ENCODE assay signal across 9 cellular contexts in genomic region chr18:3380384-3380961, GRCh38.
DNase-seq lines count a peak whose midpoint lies in the region; ATAC-seq and TF ChIP-seq lines count a peak whose summit lies in the region.
"Had no signal": no experiment of that assay in that cellular context is flagged by ENCODE, and none has a peak within 500 bp of the region (broad histone marks: within the 10 kb centered on the region; RNA-seq: fewer than 3 reads in every experiment).

No MANE protein-coding gene starts in this region.

- H3K4me3 ChIP-seq in brain microvascular endothelial cell (ENCODE audit: low read depth, low read length) (no peak overlapping the region), osteoblast (ENCODE audit: insufficient read depth, low read length) (no peak overlapping the region)

- H3K4me1 ChIP-seq in osteoblast (ENCODE audit: insufficient read depth, low read length), result peaks cover 5% of the 10 kb centered on the region

- no peaks in the 10 kb centered on the region for H3K27me3 ChIP-seq in brain microvascular endothelial cell (replicated peaks)
- H3K27me3 ChIP-seq in osteoblast (ENCODE audit: insufficient read depth, low read length), result no peaks in the 10 kb centered on the region
- H3K27me3 ChIP-seq: neutrophil had no signal

- H3K36me3 ChIP-seq in brain microvascular endothelial cell (replicated peaks), result no peaks in the 10 kb centered on the region
- H3K36me3 ChIP-seq in osteoblast (ENCODE audit: insufficient read depth, low read length), result no peaks in the 10 kb centered on the region
- H3K36me3 ChIP-seq: neutrophil had no signal

- H3K4me2 ChIP-seq in osteoblast (ENCODE audit: insufficient read depth, low read length), result peak overlapping the region; percentile 46

- in situ Hi-C loops in brain microvascular endothelial cell (cut with HindIII; ENCODE audit: low pct_ligation_motif_present, low sequenced_read_pairs), result no loop called here

- H3K79me2 ChIP-seq in osteoblast (ENCODE audit: insufficient read depth, low read length), result no peaks in the 10 kb centered on the region

- peak; percentile 51 for TF ChIP-seq CTCF in brain microvascular endothelial cell (IDR thresholded peaks at IDR 0.05; ENCODE audit: low read depth, low read length, missing control alignments)
- TF ChIP-seq CTCF in osteoblast (IDR thresholded peaks at IDR 0.05; ENCODE audit: extremely low read depth, low read depth, low read length), result peak; percentile 20

- H3K27ac ChIP-seq in brain microvascular endothelial cell (peak overlapping the region; percentile 2), osteoblast (ENCODE audit: low read depth, low read length) (no peak overlapping the region)
- H3K27ac ChIP-seq: neutrophil had no signal

- peak overlapping the region; percentile 49 for H2AFZ ChIP-seq in osteoblast (ENCODE audit: low read length)

- DNase-seq in NCI-H748 (lab: John Stamatoyannopoulos, UW; ENCODE audit: unreplicated experiment) (peak; percentile 38), NCI-H748 treated with DMSO at 0.1 percent for 48 hours (lab: John Stamatoyannopoulos, UW) (no peak), LHCN-M2 (ENCODE audit: low read depth) (peak; percentile 90), brain microvascular endothelial cell (peak; percentile 7), osteoblast (ENCODE audit: insufficient read length, low spot score, missing footprints) (no peak), germinal center (ENCODE audit: low spot score) (no peak)

- ATAC-seq in HG02588 (IDR thresholded peaks at IDR 0.05; ENCODE audit: unreplicated experiment), result no peak
- ATAC-seq in HG03097 (IDR thresholded peaks at IDR 0.05; ENCODE audit: low FRiP score, unreplicated experiment), result no peak

- no peaks in the 10 kb centered on the region for H3K9me3 ChIP-seq in osteoblast (ENCODE audit: low read depth, low read length)
- H3K9me3 ChIP-seq: neutrophil had no signal

- H4K20me1 ChIP-seq in osteoblast (ENCODE audit: insufficient read depth, low read length), result no peaks in the 10 kb centered on the region

Comparison
In these comparisons a context has a peak if more than half of its experiments do, and no peak if none do; other contexts are left out.
1. DNase-seq: peak in NCI-H748 (single experiment), LHCN-M2 (single experiment) and brain microvascular endothelial cell (single experiment); none in NCI-H748 treated with DMSO at 0.1 percent for 48 hours (single experiment), osteoblast (single experiment) and germinal center (single experiment).